11 cellular contexts compared by ENCODE assay signal in genomic region chr7:132760241-132760616, GRCh38.
DNase-seq lines count a peak whose midpoint lies in the region; ATAC-seq, FAIRE-seq and TF ChIP-seq lines count a peak whose summit lies in the region.
"Had no signal": no experiment of that assay in that cellular context is flagged by ENCODE, and none has a peak within 500 bp of the region (broad histone marks: within the 10 kb centered on the region; RNA-seq: fewer than 3 reads in every experiment).

No MANE protein-coding gene starts in this region.

- TF ChIP-seq POLR2A in K562 (conservative IDR thresholded peaks at IDR 0.05): no peak

- H3K4me3 Mint-ChIP-seq in MCF 10A (ENCODE audit: unreplicated experiment): no peak overlapping the region
- H3K4me3 Mint-ChIP-seq: CD8-positive, alpha-beta memory T cell; GM23338 had no signal

- H3K36me3 ChIP-seq in mammary epithelial cell (ENCODE audit: insufficient read depth, low read length) (no peaks in the 10 kb centered on the region), K562 (ENCODE audit: control insufficient read depth, insufficient read depth, low read length) (no peaks in the 10 kb centered on the region)

- no peaks in the 10 kb centered on the region for H4K20me1 ChIP-seq in mammary epithelial cell (ENCODE audit: insufficient read depth, low read length)
- no peaks in the 10 kb centered on the region; the same call in 1 of the 2 replicates for H4K20me1 ChIP-seq in K562 (replicated peaks; ENCODE audit: control insufficient read depth, insufficient read depth, low read length)

- H3K9ac ChIP-seq in mammary epithelial cell (ENCODE audit: insufficient read depth, low read length): no peak overlapping the region
- H3K9ac ChIP-seq in K562 (ENCODE audit: insufficient read depth in 1 of 2, low read depth in 2 of 2, low read length in 2 of 2): no peak overlapping the region

- no peak for TF ChIP-seq EP300 in K562 (IDR thresholded peaks at IDR 0.05; ENCODE audit: low read length)

- H3K9me3 ChIP-seq in mammary epithelial cell (replicated peaks; ENCODE audit: insufficient read depth, low read length): no peaks in the 10 kb centered on the region
- no peaks in the 10 kb centered on the region for H3K9me3 ChIP-seq in K562 (replicated peaks; ENCODE audit: control insufficient read depth, insufficient read depth, low read depth, low read length)

- H3K27me3 ChIP-seq in mammary epithelial cell (ENCODE audit: insufficient read depth, low read length): peaks cover 2% of the 10 kb centered on the region
- H3K27me3 ChIP-seq in K562 (ENCODE audit: control insufficient read depth in 2 of 2, insufficient read depth in 2 of 2, low read length in 2 of 2): peaks cover 28 to 62% of the 10 kb centered on the region in 2 experiments

- no peak for FAIRE-seq in K562 (lab: Jason Lieb, UNC)

- H3K4me1 Mint-ChIP-seq in MCF 10A (ENCODE audit: insufficient read depth, unreplicated experiment): no peaks in the 10 kb centered on the region
- H3K4me1 Mint-ChIP-seq: GM23338 had no signal

- no peaks in the 10 kb centered on the region for H3K4me1 ChIP-seq in mammary epithelial cell (ENCODE audit: insufficient read depth, low read length)
- H3K4me1 ChIP-seq in K562 (replicated peaks in 1 of 2; ENCODE audit: control insufficient read depth in 2 of 2, insufficient read depth in 2 of 2, low read length in 2 of 2): peaks cover 0 to 4% of the 10 kb centered on the region in 2 experiments; a peak in 1 of 5 replicates

- TF ChIP-seq CTCF in MCF 10A (IDR thresholded peaks at IDR 0.05; ENCODE audit: unreplicated experiment) (no peak), mammary epithelial cell (conservative IDR thresholded peaks at IDR 0.05 in 1 of 2, IDR thresholded peaks at IDR 0.05 in 1 of 2; ENCODE audit: extremely low read depth in 1 of 2, insufficient read depth in 1 of 2, low read depth in 1 of 2, low read length in 2 of 2) (no peak), K562 (IDR thresholded peaks at IDR 0.05 in 2 of 3, conservative IDR thresholded peaks at IDR 0.05 in 1 of 3; ENCODE audit: insufficient read depth in 2 of 3, low read depth in 1 of 3, low read length in 3 of 3) (no peak), fibroblast of villous mesenchyme (IDR thresholded peaks at IDR 0.05; ENCODE audit: insufficient read depth, low read depth, low read length) (no peak)

- in situ Hi-C loops in mammary epithelial cell (cut with MboI; ENCODE audit: low sequenced_read_pairs in 2 of 2) (no loop called here), K562 (cut with MboI) (no loop called here)

- ATAC-seq in K562: no peak

- TF ChIP-seq RAD21 in K562 (CRISPR knock-in tag; conservative IDR thresholded peaks at IDR 0.05 in 1 of 2, IDR thresholded peaks at IDR 0.05 in 1 of 2): no peak

- H3K27ac Mint-ChIP-seq in MCF 10A (ENCODE audit: low read depth, unreplicated experiment): no peak overlapping the region
- H3K27ac Mint-ChIP-seq: CD8-positive, alpha-beta memory T cell; GM23338 had no signal

- CTCF ChIA-PET in MCF 10A (lab: Yijun Ruan, JAX) (no interaction called here), mammary epithelial cell (lab: Charles Lee; ENCODE audit: low non-redundant PET) (no interaction called here), K562 (lab: Yijun Ruan, JAX; ENCODE audit: low intra/inter-chr PET ratio) (no interaction called here)

- WGBS in mammary epithelial cell (ENCODE audit: low coverage, missing lambda C conversion rate): 60% methylated on average over 2 of the region's 2 CpGs
- 2% methylated on average over 2 of the region's 2 CpGs for WGBS in K562 (ENCODE audit: insufficient coverage, low coverage, missing lambda C conversion rate)

- no peaks in the 10 kb centered on the region for H3K36me3 Mint-ChIP-seq in MCF 10A (ENCODE audit: insufficient read depth, unreplicated experiment)
- H3K36me3 Mint-ChIP-seq: CD8-positive, alpha-beta memory T cell had no signal

- POLR2A ChIA-PET in MCF 10A (lab: Yijun Ruan, JAX): no interaction called here
- POLR2A ChIA-PET in K562 (lab: Yijun Ruan, JAX): no interaction called here

- H3K27me3 Mint-ChIP-seq in MCF 10A (ENCODE audit: insufficient read depth, unreplicated experiment): no peaks in the 10 kb centered on the region

- H3K4me2 ChIP-seq in mammary epithelial cell (ENCODE audit: insufficient read depth, low read depth, low read length) (no peak overlapping the region), K562 (ENCODE audit: insufficient read depth, low read length) (no peak overlapping the region)
- H3K4me2 ChIP-seq: GM23338 had no signal

- no peaks in the 10 kb centered on the region for H3K9me3 Mint-ChIP-seq in MCF 10A (ENCODE audit: unreplicated experiment)
- H3K9me3 Mint-ChIP-seq: CD8-positive, alpha-beta memory T cell had no signal

- H2AFZ ChIP-seq in mammary epithelial cell (ENCODE audit: low read depth, low read length) (no peak overlapping the region), K562 (ENCODE audit: low read depth, low read length) (no peak overlapping the region)

- no peaks in the 10 kb centered on the region for H3K9me1 ChIP-seq in K562 (ENCODE audit: control insufficient read depth, insufficient read depth, low read length)

- H3K27ac ChIP-seq in mammary epithelial cell (ENCODE audit: insufficient read depth, low read depth, low read length) (no peak overlapping the region), K562 (ENCODE audit: extremely low read depth, low read depth, low read length) (no peak overlapping the region)

- DNase-seq in MCF 10A (ENCODE audit: unreplicated experiment) (peak; percentile 27), mammary epithelial cell (no peak), NCI-H460 (ENCODE audit: extremely low read depth, low read depth) (peak; percentile 16), K562 (ENCODE audit: extremely low read depth in 1 of 4, low spot score in 3 of 4) (no peak), fibroblast of villous mesenchyme (ENCODE audit: low read depth) (peak; percentile 30), COR-L47 (lab: John Stamatoyannopoulos, UW) (no peak), T-helper 9 cell (no peak)
- no peak for DNase-seq in stimulated activated CD4-positive, alpha-beta T cell treated with anti-CD3 and anti-CD28 coated beads, Interleukin-4, amount 100 ng/mL, for 24 hours
- DNase-seq: CD8-positive, alpha-beta memory T cell; DMS53 had no signal

- H3K79me2 ChIP-seq in mammary epithelial cell (ENCODE audit: insufficient read depth, low read length) (no peaks in the 10 kb centered on the region), K562 (ENCODE audit: control insufficient read depth, insufficient read depth, low read length) (no peaks in the 10 kb centered on the region)

- intact Hi-C loops in MCF 10A (cut with micrococcal nuclease): no loop called here
- intact Hi-C loops in mammary epithelial cell (cut with micrococcal nuclease): no loop called here
- intact Hi-C loops in K562 (cut with micrococcal nuclease): no loop called here

- H3K4me3 ChIP-seq in mammary epithelial cell (replicated peaks in 1 of 3; ENCODE audit: insufficient read depth in 1 of 3, low read depth in 2 of 3, low read length in 3 of 3) (no peak overlapping the region), K562 (no peak overlapping the region), fibroblast of villous mesenchyme (ENCODE audit: low read depth, low read length) (no peak overlapping the region)
- H3K4me3 ChIP-seq: GM23338 had no signal

- dilution Hi-C loops in mammary epithelial cell (cut with HindIII; ENCODE audit: low sequenced_read_pairs): no loop called here

- no TSS peak for BruUV-seq in MCF 10A (replicated peaks; lab: Mats Ljungman, UMichigan)
- BruUV-seq in mammary epithelial cell (replicated peaks; lab: Mats Ljungman, UMichigan): no TSS peak
- BruUV-seq in K562 (replicated peaks; lab: Mats Ljungman, UMichigan): no TSS peak

TF ChIP-seq in K562, 482 proteins besides CTCF, POLR2A, EP300 and RAD21:
- TF ChIP-seq ATF3 (IDR thresholded peaks at IDR 0.05) (peak; percentile 68), ATF3 (CRISPR knock-in tag; conservative IDR thresholded peaks at IDR 0.05) (no peak), CBFA2T2 (conservative IDR thresholded peaks at IDR 0.05) (no peak), HNRNPK (IDR thresholded peaks at IDR 0.05; ENCODE audit: low read depth, low read length, poor library complexity, severe bottlenecking) (no peak), TRIM24 (IDR thresholded peaks at IDR 0.05) (peak in 1 of 2 experiments; percentile 47; a peak in 1 of 4 replicates), CEBPB (tag; IDR thresholded peaks at IDR 0.05) (peak; percentile 57; the same call in 1 of the 2 replicates), ZNF239 (CRISPR knock-in tag; IDR thresholded peaks at IDR 0.05) (peak; percentile 73), CEBPG (CRISPR knock-in tag; IDR thresholded peaks at IDR 0.05) (peak; percentile 78), CEBPG (tag; conservative IDR thresholded peaks at IDR 0.05 in 1 of 2, IDR thresholded peaks at IDR 0.05 in 1 of 2) (peak; percentile 43 to 92; a peak in 3 of 4 replicates)

Comparison
In these comparisons a context has a peak if more than half of its experiments do, and no peak if none do; other contexts are left out.
1. DNase-seq: peak in MCF 10A (single experiment), NCI-H460 (single experiment) and fibroblast of villous mesenchyme (single experiment); none in mammary epithelial cell (single experiment), K562 (0 of 4), stimulated activated CD4-positive, alpha-beta T cell treated with anti-CD3 and anti-CD28 coated beads, Interleukin-4, amount 100 ng/mL, for 24 hours (single experiment), COR-L47 (single experiment) and T-helper 9 cell (single experiment).